Comparison of ENCODE assay signal across 10 cellular contexts in genomic region chr21:16347223-16347622, GRCh38.
"Had no signal": no experiment of that assay in that cellular context is flagged by ENCODE, and none has a peak within 500 bp of the region (broad histone marks: within the 10 kb centered on the region; RNA-seq: fewer than 3 reads in every experiment).

No MANE protein-coding gene starts in this region.

- H2AFZ ChIP-seq: GM23248, GM23338 had no signal

- ATAC-seq: GM23338, HCT116 had no signal

- H3K4me1 ChIP-seq: HAP-1 had no signal

- H3K27ac ChIP-seq: GM23248 had no signal

- H3K4me2 ChIP-seq: GM23338 had no signal

- H3K4me3 ChIP-seq: GM23248, GM23338, HAP-1 had no signal

- FAIRE-seq: H1 had no signal

- H3K36me3 ChIP-seq: HAP-1 had no signal

- DNase-seq: GM23248, GOT3, H7, H9, HCEC 1CT, HFFc6 had no signal

- H3K9me3 ChIP-seq: HAP-1 had no signal

- H3K9ac ChIP-seq: GM23248 had no signal
